12 cellular contexts compared by ENCODE assay signal in the genomic region with DNA sequence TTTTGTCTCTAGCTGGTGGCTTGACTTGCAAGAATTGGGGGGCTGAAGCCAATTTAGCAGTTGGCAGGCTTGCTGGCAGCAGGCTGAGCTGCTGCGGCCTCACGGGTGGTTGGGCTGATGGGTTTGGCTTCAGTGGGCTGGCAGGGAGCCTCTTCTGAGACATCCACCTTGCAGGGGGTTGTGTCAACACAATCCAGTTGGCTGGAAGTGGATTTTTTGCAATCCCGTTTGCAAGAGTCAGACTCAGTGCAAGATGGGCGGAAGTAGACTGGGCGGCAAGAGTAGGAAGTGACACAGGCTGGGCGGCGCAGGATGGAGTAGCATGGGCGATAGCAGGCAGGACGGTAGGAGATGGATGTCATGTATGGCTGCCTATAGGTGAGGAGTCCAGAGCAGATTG. TPM values are rescaled to one million over a fixed set of nuclear protein-coding genes. Genes with fewer than 3 reads are reported as not detected.
DNase-seq lines count a peak whose midpoint lies in the region; ATAC-seq and TF ChIP-seq lines count a peak whose summit lies in the region.
"Had no signal": no experiment of that assay in that cellular context is flagged by ENCODE, and none has a peak within 500 bp of the region (broad histone marks: within the 10 kb centered on the region; RNA-seq: fewer than 3 reads in every experiment).

No MANE protein-coding gene starts in this region.

- H3K9me3 Mint-ChIP-seq in activated T-cell treated with anti-CD3 and anti-CD28 coated beads, Interleukin-2, amount 50 U/mL, for 24 hours, result no peaks in the 10 kb centered on the region
- H3K9me3 Mint-ChIP-seq in stimulated activated effector memory CD8-positive, alpha-beta T cell treated with anti-CD3 and anti-CD28 coated beads, Interleukin-12 subunit alpha, Interleukin-12 subunit beta, amount 100 ng/mL, for 72 hours, result no peaks in the 10 kb centered on the region

- DNase-seq in activated T-cell treated with anti-CD3 and anti-CD28 coated beads, Interleukin-2, amount 50 U/mL, for 24 hours, result no peak
- DNase-seq in activated T-cell treated with anti-CD3 and anti-CD28 coated beads for 4 hours (no peak), RPMI7951 (ENCODE audit: low read depth) (peak; percentile 52), fibroblast of the aortic adventitia (ENCODE audit: low read depth) (peak; percentile 34)
- no peak for DNase-seq in stimulated activated effector memory CD8-positive, alpha-beta T cell treated with anti-CD3 and anti-CD28 coated beads, Interleukin-12 subunit alpha, Interleukin-12 subunit beta, amount 100 ng/mL, for 72 hours (ENCODE audit: low spot score in 2 of 2)
- DNase-seq in activated CD4-positive, CD25-positive, alpha-beta regulatory T cell treated with anti-CD3 and anti-CD28 coated beads, Interleukin-2, amount 50 U/mL, for 72 hours, result no peak
- DNase-seq: erythroblast had no signal

- no peaks in the 10 kb centered on the region for H3K36me3 Mint-ChIP-seq in activated T-cell treated with anti-CD3 and anti-CD28 coated beads, Interleukin-2, amount 50 U/mL, for 24 hours (ENCODE audit: low read depth)
- peaks cover 6% of the 10 kb centered on the region for H3K36me3 Mint-ChIP-seq in stimulated activated effector memory CD8-positive, alpha-beta T cell treated with anti-CD3 and anti-CD28 coated beads, Interleukin-12 subunit alpha, Interleukin-12 subunit beta, amount 100 ng/mL, for 72 hours

- H3K4me3 ChIP-seq in fibroblast of the aortic adventitia (ENCODE audit: low read depth, low read length), result no peak overlapping the region

- TF ChIP-seq CTCF in fibroblast of the aortic adventitia (IDR thresholded peaks at IDR 0.05; ENCODE audit: insufficient read depth, low read length), result no peak

- H3K4me1 Mint-ChIP-seq in activated T-cell treated with anti-CD3 and anti-CD28 coated beads, Interleukin-2, amount 50 U/mL, for 24 hours (ENCODE audit: low read depth), result peaks cover 50% of the 10 kb centered on the region
- H3K4me1 Mint-ChIP-seq in stimulated activated effector memory CD8-positive, alpha-beta T cell treated with anti-CD3 and anti-CD28 coated beads, Interleukin-12 subunit alpha, Interleukin-12 subunit beta, amount 100 ng/mL, for 72 hours, result peaks cover 54% of the 10 kb centered on the region

- no peak for ATAC-seq in stimulated activated effector memory CD8-positive, alpha-beta T cell treated with anti-CD3 and anti-CD28 coated beads, Interleukin-12 subunit alpha, Interleukin-12 subunit beta, amount 100 ng/mL, for 72 hours
- no peak for ATAC-seq in GM21825 (IDR thresholded peaks at IDR 0.05; ENCODE audit: unreplicated experiment)
- no peak for ATAC-seq in HG02970 (IDR thresholded peaks at IDR 0.05; ENCODE audit: low FRiP score, unreplicated experiment)

- no peak overlapping the region for H3K4me3 Mint-ChIP-seq in activated T-cell treated with anti-CD3 and anti-CD28 coated beads, Interleukin-2, amount 50 U/mL, for 24 hours
- peak overlapping the region; percentile 70 for H3K4me3 Mint-ChIP-seq in stimulated activated effector memory CD8-positive, alpha-beta T cell treated with anti-CD3 and anti-CD28 coated beads, Interleukin-12 subunit alpha, Interleukin-12 subunit beta, amount 100 ng/mL, for 72 hours

- no peaks in the 10 kb centered on the region for H3K27me3 Mint-ChIP-seq in activated T-cell treated with anti-CD3 and anti-CD28 coated beads, Interleukin-2, amount 50 U/mL, for 24 hours

- H3K27ac Mint-ChIP-seq in activated T-cell treated with anti-CD3 and anti-CD28 coated beads, Interleukin-2, amount 50 U/mL, for 24 hours, result peak overlapping the region; percentile 82
- peak overlapping the region; percentile 94 for H3K27ac Mint-ChIP-seq in stimulated activated effector memory CD8-positive, alpha-beta T cell treated with anti-CD3 and anti-CD28 coated beads, Interleukin-12 subunit alpha, Interleukin-12 subunit beta, amount 100 ng/mL, for 72 hours

RNA-seq across cellular contexts. Expression of gene KRTAP16-1, which starts 1.5 kb away (rescaled TPM):
- not detected in 2 replicates for total RNA-seq in RPMI7951 (2014; rRNA removed; shearing (Covaris generic))
- total RNA-seq in fibroblast of the aortic adventitia (ENCODE audit: low replicate concordance), result not detected in 2 replicates
- total RNA-seq: left colon, M059J, skeletal muscle tissue had no signal

RNA-seq across cellular contexts. Expression of gene KRTAP29-1, which starts 5.0 kb away (rescaled TPM):
- total RNA-seq in RPMI7951 (2014; rRNA removed; shearing (Covaris generic)), result not detected in 2 replicates
- total RNA-seq in fibroblast of the aortic adventitia (ENCODE audit: low replicate concordance), result not detected in 2 replicates
- total RNA-seq: left colon, M059J, skeletal muscle tissue had no signal

RNA-seq across cellular contexts. Expression of gene KRTAP17-1, which starts 7.9 kb away (rescaled TPM):
- total RNA-seq in RPMI7951 (2014; rRNA removed; shearing (Covaris generic)), result not detected in 2 replicates
- total RNA-seq in fibroblast of the aortic adventitia (ENCODE audit: low replicate concordance), result not detected in 2 replicates
- total RNA-seq: left colon, M059J, skeletal muscle tissue had no signal

RNA-seq across cellular contexts. Expression of gene KRTAP9-7, which starts 32.1 kb away (rescaled TPM):
- not detected in 2 replicates for total RNA-seq in RPMI7951 (2014; rRNA removed; shearing (Covaris generic))
- total RNA-seq in fibroblast of the aortic adventitia (ENCODE audit: low replicate concordance), result not detected in 2 replicates
- total RNA-seq: left colon, M059J, skeletal muscle tissue had no signal

RNA-seq across cellular contexts. Expression of gene KRTAP9-6, which starts 42.5 kb away (rescaled TPM):
- total RNA-seq in RPMI7951 (2014; rRNA removed; shearing (Covaris generic)), result not detected in 2 replicates
- not detected in 2 replicates for total RNA-seq in fibroblast of the aortic adventitia (ENCODE audit: low replicate concordance)
- total RNA-seq: left colon, M059J, skeletal muscle tissue had no signal

Comparison
In these comparisons a context has a peak if more than half of its experiments do, and no peak if none do; other contexts are left out.
1. DNase-seq: peak in RPMI7951 (single experiment) and fibroblast of the aortic adventitia (single experiment); none in activated T-cell treated with anti-CD3 and anti-CD28 coated beads, Interleukin-2, amount 50 U/mL, for 24 hours (single experiment), activated T-cell treated with anti-CD3 and anti-CD28 coated beads for 4 hours (single experiment), stimulated activated effector memory CD8-positive, alpha-beta T cell treated with anti-CD3 and anti-CD28 coated beads, Interleukin-12 subunit alpha, Interleukin-12 subunit beta, amount 100 ng/mL, for 72 hours (0 of 2) and activated CD4-positive, CD25-positive, alpha-beta regulatory T cell treated with anti-CD3 and anti-CD28 coated beads, Interleukin-2, amount 50 U/mL, for 72 hours (single experiment).